21 cellular contexts compared by ENCODE assay signal in the genomic region with DNA sequence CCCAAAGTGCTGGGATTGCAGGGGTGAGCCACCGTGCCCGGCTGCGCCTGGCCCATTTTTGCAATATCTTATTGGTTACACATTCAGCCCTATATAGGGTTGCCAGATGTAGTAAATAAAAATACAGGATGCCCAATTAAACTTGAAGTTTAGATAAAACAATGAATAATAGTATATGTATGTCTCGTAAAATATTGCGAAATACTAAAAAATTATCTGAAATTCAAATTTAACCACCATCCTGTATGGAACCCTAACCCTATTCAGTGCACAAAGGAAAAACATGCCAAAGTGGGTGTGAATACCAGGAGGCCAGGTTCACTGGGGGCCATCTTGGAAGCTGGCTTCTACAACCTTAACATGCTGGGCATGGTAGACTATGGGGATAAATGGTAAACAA.
"Had no signal": no experiment of that assay in that cellular context is flagged by ENCODE, and none has a peak within 500 bp of the region (broad histone marks: within the 10 kb centered on the region; RNA-seq: fewer than 3 reads in every experiment).

No MANE protein-coding gene starts in this region.

- H3K4me2 ChIP-seq: hepatocyte had no signal

- H2AFZ ChIP-seq: hepatocyte had no signal

- DNase-seq: colonic mucosa; dermis blood vessel endothelial cell; esophagus squamous epithelium; foreskin melanocyte; head of caudate nucleus; kidney; left cardiac atrium; left ventricle myocardium inferior; naive thymus-derived CD4-positive, alpha-beta T cell; nephron progenitor cell; psoas muscle; retina; sigmoid colon; stimulated activated naive CD4-positive, alpha-beta T cell; stomach; substantia nigra; uterus had no signal

- H3K27me3 Mint-ChIP-seq: naive thymus-derived CD4-positive, alpha-beta T cell; type B pancreatic cell had no signal

- H3K9me3 Mint-ChIP-seq: naive thymus-derived CD4-positive, alpha-beta T cell; nephron progenitor cell; type B pancreatic cell had no signal

- H3K4me3 Mint-ChIP-seq: naive thymus-derived CD4-positive, alpha-beta T cell; nephron progenitor cell; type B pancreatic cell had no signal

- H3K27me3 ChIP-seq: colonic mucosa, esophagus squamous epithelium, hepatocyte, sigmoid colon, stomach, uterus had no signal

- H3K4me3 ChIP-seq: colonic mucosa, esophagus squamous epithelium, hepatocyte, left ventricle myocardium inferior, psoas muscle, sigmoid colon, skin epidermis, stomach, thoracic aorta, uterus had no signal

- H3K27ac Mint-ChIP-seq: naive thymus-derived CD4-positive, alpha-beta T cell; nephron progenitor cell; type B pancreatic cell had no signal

- H3K9me3 ChIP-seq: colonic mucosa, esophagus squamous epithelium, left ventricle myocardium inferior, psoas muscle, sigmoid colon, stomach, thoracic aorta, uterus had no signal

- H3K27ac ChIP-seq: colonic mucosa, esophagus squamous epithelium, hepatocyte, left ventricle myocardium inferior, sigmoid colon, skin epidermis, stomach, thoracic aorta, uterus had no signal

- H3K36me3 Mint-ChIP-seq: naive thymus-derived CD4-positive, alpha-beta T cell; type B pancreatic cell had no signal

- H3K4me1 ChIP-seq: colonic mucosa, uterus had no signal

- H3K36me3 ChIP-seq: colonic mucosa, left ventricle myocardium inferior, sigmoid colon, stomach, thoracic aorta, uterus had no signal

- ATAC-seq: left cardiac atrium; naive thymus-derived CD4-positive, alpha-beta T cell; psoas muscle had no signal
